1 cellular context compared by ENCODE assay signal in genomic region chr15:83449250-83449671, GRCh38.
A peak's percentile ranks its signal among the peaks of the same experiment; 100 is the strongest.
TF ChIP-seq lines count a peak whose summit lies in the region.

No MANE protein-coding gene starts in this region.

TF ChIP-seq in HEK293, 187 proteins besides CTCF, POLR2A, EP300 and RAD21 (continued from another document and continues in another):
- TF ChIP-seq BCL6B (tag by site-specific recombination; IDR thresholded peaks at IDR 0.05) (no peak), ZBTB1 (tag by site-specific recombination; IDR thresholded peaks at IDR 0.05) (no peak), ZSCAN18 (tag by site-specific recombination; IDR thresholded peaks at IDR 0.05) (no peak), ATF2 (tag by site-specific recombination; IDR thresholded peaks at IDR 0.05; ENCODE audit: low read depth) (no peak), ZBTB6 (tag by site-specific recombination; IDR thresholded peaks at IDR 0.05) (no peak), ZBTB48 (tag by site-specific recombination; IDR thresholded peaks at IDR 0.05) (no peak), ZNF670 (tag by site-specific recombination; IDR thresholded peaks at IDR 0.05; ENCODE audit: low read depth) (no peak), ZSCAN30 (tag by site-specific recombination; IDR thresholded peaks at IDR 0.05) (no peak), ZNF416 (tag by site-specific recombination; IDR thresholded peaks at IDR 0.05) (no peak), ZBTB11 (tag by site-specific recombination; conservative IDR thresholded peaks at IDR 0.05; ENCODE audit: low read depth) (no peak), ZNF658 (tag by site-specific recombination; IDR thresholded peaks at IDR 0.05) (no peak), PRDM4 (tag by site-specific recombination; IDR thresholded peaks at IDR 0.05) (no peak), ZNF19 (tag by site-specific recombination; IDR thresholded peaks at IDR 0.05; ENCODE audit: low read depth) (no peak), ZNF660 (tag by site-specific recombination; IDR thresholded peaks at IDR 0.05) (peak; percentile 92), TRIM28 (IDR thresholded peaks at IDR 0.05; ENCODE audit: borderline replicate concordance, low read length) (peak; percentile 65; the same call in 1 of the 2 replicates), ZNF501 (tag by site-specific recombination; IDR thresholded peaks at IDR 0.05) (no peak), SP7 (tag by site-specific recombination; IDR thresholded peaks at IDR 0.05) (peak; percentile 75), ZFP37 (tag by site-specific recombination; IDR thresholded peaks at IDR 0.05) (no peak), PRDM10 (tag by site-specific recombination; IDR thresholded peaks at IDR 0.05) (0 out of 2 replicates have a peak, but pooled peaks have one; percentile 6), SALL2 (tag by site-specific recombination; IDR thresholded peaks at IDR 0.05; ENCODE audit: borderline replicate concordance) (no peak), MYNN (tag by site-specific recombination; IDR thresholded peaks at IDR 0.05; ENCODE audit: borderline replicate concordance) (no peak), ZNF292 (tag by site-specific recombination; IDR thresholded peaks at IDR 0.05; ENCODE audit: borderline replicate concordance, low read depth) (no peak), ZNF341 (tag by site-specific recombination; IDR thresholded peaks at IDR 0.05; ENCODE audit: low read depth) (no peak), KLF10 (tag by site-specific recombination; IDR thresholded peaks at IDR 0.05) (no peak), ZNF239 (tag by site-specific recombination; IDR thresholded peaks at IDR 0.05) (no peak), ZNF843 (tag by site-specific recombination; IDR thresholded peaks at IDR 0.05) (peak; percentile 75; the same call in 1 of the 2 replicates), ZNF768 (tag by site-specific recombination; IDR thresholded peaks at IDR 0.05) (no peak), ZNF221 (tag by site-specific recombination; IDR thresholded peaks at IDR 0.05; ENCODE audit: borderline replicate concordance) (no peak), ZSCAN16 (tag by site-specific recombination; IDR thresholded peaks at IDR 0.05) (no peak), ZNF280C (tag by site-specific recombination; IDR thresholded peaks at IDR 0.05) (no peak), ZNF214 (tag by site-specific recombination; IDR thresholded peaks at IDR 0.05; ENCODE audit: borderline replicate concordance) (no peak), ZNF10 (tag by site-specific recombination; IDR thresholded peaks at IDR 0.05) (no peak), ZNF701 (tag by site-specific recombination; IDR thresholded peaks at IDR 0.05) (no peak), YY1 (tag by site-specific recombination; IDR thresholded peaks at IDR 0.05) (no peak), PRDM6 (tag by site-specific recombination; IDR thresholded peaks at IDR 0.05) (peak; percentile 88), ZNF549 (tag by site-specific recombination; IDR thresholded peaks at IDR 0.05) (no peak), ZNF645 (tag by site-specific recombination; IDR thresholded peaks at IDR 0.05) (no peak), KLF7 (tag by site-specific recombination; IDR thresholded peaks at IDR 0.05; ENCODE audit: borderline replicate concordance) (no peak), ZNF350 (tag by site-specific recombination; IDR thresholded peaks at IDR 0.05) (no peak), HOXD13 (CRISPR knock-in tag; IDR thresholded peaks at IDR 0.05; ENCODE audit: borderline replicate concordance) (no peak), ZNF624 (tag by site-specific recombination; IDR thresholded peaks at IDR 0.05) (no peak), ZNF404 (tag by site-specific recombination; IDR thresholded peaks at IDR 0.05) (no peak), GLIS1 (tag by site-specific recombination; IDR thresholded peaks at IDR 0.05) (no peak)
